Comparison of ENCODE assay signal across 11 cellular contexts in genomic region chr17:7324438-7324779, GRCh38.
"Had no signal": no experiment of that assay in that cellular context is flagged by ENCODE, and none has a peak within 500 bp of the region (broad histone marks: within the 10 kb centered on the region; RNA-seq: fewer than 3 reads in every experiment).

No MANE protein-coding gene starts in this region.

- H3K27ac ChIP-seq: body of pancreas, epithelial cell of prostate, gastroesophageal sphincter, left ventricle myocardium inferior, skin epidermis, tibial artery, uterus had no signal

- H3K9me3 ChIP-seq: body of pancreas, gastroesophageal sphincter, left ventricle myocardium inferior, tibial artery, uterus had no signal

- H3K9me3 Mint-ChIP-seq: activated naive CD4-positive, alpha-beta T cell treated with anti-CD3 and anti-CD28 coated beads, Interleukin-2, amount 50 U/mL, for 24 hours; memory B cell; nephron progenitor cell had no signal

- H3K27ac Mint-ChIP-seq: activated naive CD4-positive, alpha-beta T cell treated with anti-CD3 and anti-CD28 coated beads, Interleukin-2, amount 50 U/mL, for 24 hours; memory B cell; nephron progenitor cell had no signal

- H3K27me3 Mint-ChIP-seq: activated naive CD4-positive, alpha-beta T cell treated with anti-CD3 and anti-CD28 coated beads, Interleukin-2, amount 50 U/mL, for 24 hours; memory B cell had no signal

- DNase-seq: cortex of kidney had no signal

- H3K4me1 ChIP-seq: uterus had no signal

- H3K4me3 ChIP-seq: body of pancreas, gastroesophageal sphincter, left ventricle myocardium inferior, skin epidermis, tibial artery, uterus had no signal

- H3K4me3 Mint-ChIP-seq: activated naive CD4-positive, alpha-beta T cell treated with anti-CD3 and anti-CD28 coated beads, Interleukin-2, amount 50 U/mL, for 24 hours; memory B cell; nephron progenitor cell had no signal

- ATAC-seq: body of pancreas had no signal

- H3K36me3 ChIP-seq: uterus had no signal

- H3K27me3 ChIP-seq: body of pancreas, gastroesophageal sphincter, tibial artery, uterus had no signal
